19 cellular contexts compared by ENCODE assay signal in the genomic region with DNA sequence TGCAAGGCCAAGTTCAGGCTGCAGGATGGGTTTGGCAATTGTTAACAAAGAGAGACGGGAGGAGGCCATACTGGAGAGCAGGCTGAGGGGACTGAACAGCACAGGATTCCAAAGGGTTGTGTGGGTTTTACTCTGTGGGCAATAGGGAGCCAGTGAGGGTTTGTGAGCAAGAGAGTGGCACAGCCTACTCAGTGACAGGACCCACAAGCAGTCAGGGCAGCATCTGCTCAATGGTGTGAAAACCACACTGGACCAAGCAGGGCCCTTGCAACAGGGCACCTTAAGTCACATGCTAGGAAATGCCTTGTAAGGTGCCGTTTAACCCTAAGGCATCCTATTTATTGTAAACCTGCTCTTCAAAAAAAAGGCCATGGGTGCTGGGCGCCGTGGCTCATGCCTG. TPM values are rescaled to one million over a fixed set of nuclear protein-coding genes. Genes with fewer than 3 reads are reported as not detected.
DNase-seq lines count a peak whose midpoint lies in the region; ATAC-seq, FAIRE-seq and TF ChIP-seq lines count a peak whose summit lies in the region.
"Had no signal": no experiment of that assay in that cellular context is flagged by ENCODE, and none has a peak within 500 bp of the region (broad histone marks: within the 10 kb centered on the region; RNA-seq: fewer than 3 reads in every experiment).

No MANE protein-coding gene starts in this region.

- no peaks in the 10 kb centered on the region; the same call in 1 of the 2 replicates for H3K4me1 ChIP-seq in HEK293 (ENCODE audit: control insufficient read depth, insufficient read depth, low read length)

- H3K36me3 ChIP-seq in HEK293 (ENCODE audit: control insufficient read depth in 2 of 2, insufficient read depth in 1 of 2, low read length in 2 of 2), result no peaks in the 10 kb centered on the region

- H3K4me3 ChIP-seq in HEK293 (ENCODE audit: low read depth, low read length), result no peak overlapping the region

- no peak for ATAC-seq in activated CD8-positive, alpha-beta T cell treated with anti-CD3 and anti-CD28 coated beads, Interleukin-2, amount 10 ng/mL, durations not matched to agents 7 days and 5 days
- ATAC-seq in activated CD8-positive, alpha-beta T cell treated with anti-CD3 and anti-CD28 coated beads for 36 hours, result no peak

- FAIRE-seq in HTR-8/SVneo (lab: Jason Lieb, UNC), result no peak
- FAIRE-seq: astrocyte, G401.6 had no signal

- H3K27ac Mint-ChIP-seq in activated CD8-positive, alpha-beta T cell treated with anti-CD3 and anti-CD28 coated beads, Interleukin-2, amount 10 ng/mL, durations not matched to agents 7 days and 5 days, result peak overlapping the region; percentile 31
- no peak overlapping the region for H3K27ac Mint-ChIP-seq in activated CD8-positive, alpha-beta T cell treated with anti-CD3 and anti-CD28 coated beads for 36 hours
- peak overlapping the region in 3 of 5 experiments; percentile 26 to 46 (median 37) for H3K27ac Mint-ChIP-seq in brain
- H3K27ac Mint-ChIP-seq: type B pancreatic cell had no signal

- intact Hi-C loops in activated CD8-positive, alpha-beta T cell treated with anti-CD3 and anti-CD28 coated beads for 36 hours (cut with micrococcal nuclease), result no loop called here
- intact Hi-C loops in posterior vena cava (cut with DNase I), result no loop called here

- peaks cover 57% of the 10 kb centered on the region for H3K4me1 Mint-ChIP-seq in activated CD8-positive, alpha-beta T cell treated with anti-CD3 and anti-CD28 coated beads, Interleukin-2, amount 10 ng/mL, durations not matched to agents 7 days and 5 days (ENCODE audit: low read depth)
- peaks cover 55% of the 10 kb centered on the region for H3K4me1 Mint-ChIP-seq in activated CD8-positive, alpha-beta T cell treated with anti-CD3 and anti-CD28 coated beads for 36 hours (ENCODE audit: low read depth)
- peaks cover 58% of the 10 kb centered on the region for H3K4me1 Mint-ChIP-seq in brain

- POLR2A ChIA-PET in activated CD8-positive, alpha-beta T cell treated with anti-CD3 and anti-CD28 coated beads, Interleukin-2, amount 10 ng/mL, durations not matched to agents 7 days and 5 days (lab: Charles Lee), result interaction anchor here (1.3 to 3.3 kb wide), 3 partner anchors 14 to 41 kb away, joined by 3 to 22 read pairs (median 6); a partner anchor contains a TSS
- POLR2A ChIA-PET in activated CD8-positive, alpha-beta T cell treated with anti-CD3 and anti-CD28 coated beads for 36 hours (lab: Charles Lee), result interaction anchor here (0.9 to 1.3 kb wide), 3 partner anchors 12 to 50 kb away, joined by 3 to 4 read pairs (median 3); no protein-coding TSS in a partner anchor
- POLR2A ChIA-PET in HEK293 (lab: Yijun Ruan, JAX), result no interaction called here

- H3K9me3 Mint-ChIP-seq in activated CD8-positive, alpha-beta T cell treated with anti-CD3 and anti-CD28 coated beads, Interleukin-2, amount 10 ng/mL, durations not matched to agents 7 days and 5 days (ENCODE audit: insufficient read depth), result peaks cover 7% of the 10 kb centered on the region
- peaks cover 6% of the 10 kb centered on the region for H3K9me3 Mint-ChIP-seq in activated CD8-positive, alpha-beta T cell treated with anti-CD3 and anti-CD28 coated beads for 36 hours
- H3K9me3 Mint-ChIP-seq in brain, result peaks cover 0 to 12% (median 6%) of the 10 kb centered on the region in 5 experiments

- no peak overlapping the region for H3K27ac ChIP-seq in HEK293 (ENCODE audit: extremely low read depth, low read depth, low read length)

- no peak for DNase-seq in activated CD8-positive, alpha-beta T cell treated with anti-CD3 and anti-CD28 coated beads, Interleukin-2, amount 10 ng/mL, durations not matched to agents 7 days and 5 days
- DNase-seq in activated CD8-positive, alpha-beta T cell treated with anti-CD3 and anti-CD28 coated beads for 36 hours, result no peak
- DNase-seq in posterior vena cava (ENCODE audit: low spot score) (peak; percentile 49), HTR-8/SVneo (ENCODE audit: insufficient read length, low spot score) (no peak), Kasumi-1 (lab: John Stamatoyannopoulos, UW) (no peak), NCI-H69 (lab: John Stamatoyannopoulos, UW) (no peak)
- DNase-seq: activated CD4-positive, CD25-positive, alpha-beta regulatory T cell; activated T-cell treated with anti-CD3 and anti-CD28 coated beads, Interleukin-2, amount 50 U/mL, for 1 hour; Calu3; glutamatergic neuron; H7; islet precursor cell; NCI-H2029 treated with DMSO at 0.1 percent for 48 hours; stimulated activated CD4-positive, alpha-beta T cell treated with anti-CD3 and anti-CD28 coated beads, Interleukin-4, amount 100 ng/mL, for 24 hours had no signal

- H3K27me3 Mint-ChIP-seq in activated CD8-positive, alpha-beta T cell treated with anti-CD3 and anti-CD28 coated beads, Interleukin-2, amount 10 ng/mL, durations not matched to agents 7 days and 5 days (ENCODE audit: low read depth), result no peaks in the 10 kb centered on the region
- H3K27me3 Mint-ChIP-seq in activated CD8-positive, alpha-beta T cell treated with anti-CD3 and anti-CD28 coated beads for 36 hours, result no peaks in the 10 kb centered on the region
- H3K27me3 Mint-ChIP-seq in brain, result peaks cover 9% of the 10 kb centered on the region

- H3K9me3 ChIP-seq in HEK293 (ENCODE audit: control insufficient read depth, insufficient read depth, low read depth, low read length), result no peaks in the 10 kb centered on the region

- CTCF ChIA-PET in activated CD8-positive, alpha-beta T cell treated with anti-CD3 and anti-CD28 coated beads, Interleukin-2, amount 10 ng/mL, durations not matched to agents 7 days and 5 days (lab: Charles Lee), result interaction anchor here (0.9 to 1.9 kb wide), 3 partner anchors 29 to 61 kb away, joined by 3 to 6 read pairs (median 3); no protein-coding TSS in a partner anchor
- CTCF ChIA-PET in activated CD8-positive, alpha-beta T cell treated with anti-CD3 and anti-CD28 coated beads for 36 hours (lab: Charles Lee), result interaction anchor here (0.8 to 1.2 kb wide), 2 partner anchors 31 to 33 kb away, joined by 4 read pairs; no protein-coding TSS in a partner anchor
- CTCF ChIA-PET in HEK293 (lab: Yijun Ruan, JAX), result no interaction called here

- no peak for TF ChIP-seq CTCF in activated CD8-positive, alpha-beta T cell treated with anti-CD3 and anti-CD28 coated beads for 36 hours (IDR thresholded peaks at IDR 0.05)
- TF ChIP-seq CTCF in HEK293 (tag by site-specific recombination; IDR thresholded peaks at IDR 0.05), result no peak
- TF ChIP-seq CTCF in brain (conservative IDR thresholded peaks at IDR 0.05), result no peak

- H3K4me3 Mint-ChIP-seq in activated CD8-positive, alpha-beta T cell treated with anti-CD3 and anti-CD28 coated beads, Interleukin-2, amount 10 ng/mL, durations not matched to agents 7 days and 5 days, result no peak overlapping the region
- no peak overlapping the region for H3K4me3 Mint-ChIP-seq in activated CD8-positive, alpha-beta T cell treated with anti-CD3 and anti-CD28 coated beads for 36 hours
- H3K4me3 Mint-ChIP-seq in brain, result no peak overlapping the region
- H3K4me3 Mint-ChIP-seq: type B pancreatic cell had no signal

- peaks cover 56% of the 10 kb centered on the region for H3K36me3 Mint-ChIP-seq in activated CD8-positive, alpha-beta T cell treated with anti-CD3 and anti-CD28 coated beads, Interleukin-2, amount 10 ng/mL, durations not matched to agents 7 days and 5 days (ENCODE audit: low read depth)
- H3K36me3 Mint-ChIP-seq in activated CD8-positive, alpha-beta T cell treated with anti-CD3 and anti-CD28 coated beads for 36 hours (ENCODE audit: low read depth), result peaks cover 29% of the 10 kb centered on the region
- H3K36me3 Mint-ChIP-seq in brain, result no peaks in the 10 kb centered on the region
- H3K36me3 Mint-ChIP-seq: type B pancreatic cell had no signal

TF ChIP-seq in HEK293, 187 proteins besides CTCF, POLR2A, EP300 and RAD21:
- TF ChIP-seq, protein P1, sequence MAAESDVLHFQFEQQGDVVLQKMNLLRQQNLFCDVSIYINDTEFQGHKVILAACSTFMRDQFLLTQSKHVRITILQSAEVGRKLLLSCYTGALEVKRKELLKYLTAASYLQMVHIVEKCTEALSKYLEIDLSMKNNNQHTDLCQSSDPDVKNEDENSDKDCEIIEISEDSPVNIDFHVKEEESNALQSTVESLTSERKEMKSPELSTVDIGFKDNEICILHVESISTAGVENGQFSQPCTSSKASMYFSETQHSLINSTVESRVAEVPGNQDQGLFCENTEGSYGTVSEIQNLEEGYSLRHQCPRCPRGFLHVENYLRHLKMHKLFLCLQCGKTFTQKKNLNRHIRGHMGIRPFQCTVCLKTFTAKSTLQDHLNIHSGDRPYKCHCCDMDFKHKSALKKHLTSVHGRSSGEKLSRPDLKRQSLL (tag by site-specific recombination; IDR thresholded peaks at IDR 0.05), result no peak
- peak; percentile 59; the same call in 1 of the 2 replicates for TF ChIP-seq ZNF16 (tag by site-specific recombination; IDR thresholded peaks at IDR 0.05; ENCODE audit: low read depth)
- TF ChIP-seq, protein P2, sequence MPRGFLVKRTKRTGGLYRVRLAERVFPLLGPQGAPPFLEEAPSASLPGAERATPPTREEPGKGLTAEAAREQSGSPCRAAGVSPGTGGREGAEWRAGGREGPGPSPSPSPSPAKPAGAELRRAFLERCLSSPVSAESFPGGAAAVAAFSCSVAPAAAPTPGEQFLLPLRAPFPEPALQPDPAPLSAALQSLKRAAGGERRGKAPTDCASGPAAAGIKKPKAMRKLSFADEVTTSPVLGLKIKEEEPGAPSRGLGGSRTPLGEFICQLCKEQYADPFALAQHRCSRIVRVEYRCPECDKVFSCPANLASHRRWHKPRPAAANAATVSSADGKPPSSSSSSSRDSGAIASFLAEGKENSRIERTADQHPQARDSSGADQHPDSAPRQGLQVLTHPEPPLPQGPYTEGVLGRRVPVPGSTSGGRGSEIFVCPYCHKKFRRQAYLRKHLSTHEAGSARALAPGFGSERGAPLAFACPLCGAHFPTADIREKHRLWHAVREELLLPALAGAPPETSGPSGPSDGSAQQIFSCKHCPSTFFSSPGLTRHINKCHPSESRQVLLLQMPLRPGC (tag by site-specific recombination; IDR thresholded peaks at IDR 0.05), result no peak
TF ChIP-seq in HEK293: peak in this region for 1.

RNA-seq across cellular contexts. Expression of a gene that starts 22.0 kb away (rescaled TPM):
- 10 to 100 TPM; 91.5 TPM for total RNA-seq in activated CD8-positive, alpha-beta T cell treated with anti-CD3 and anti-CD28 coated beads, Interleukin-2, amount 10 ng/mL, durations not matched to agents 7 days and 5 days
- 10 to 100 TPM; 64.0 to 64.1 TPM for total RNA-seq in activated CD8-positive, alpha-beta T cell treated with anti-CD3 and anti-CD28 coated beads for 36 hours
- polyA plus RNA-seq in brain (ENCODE audit: insufficient read depth, low read depth, low replicate concordance), result 2.0 TPM
- total RNA-seq in posterior vena cava, result 10 to 100 TPM; 35.7 to 40.0 TPM

RNA-seq across cellular contexts. Expression of a gene that starts 40.4 kb away (rescaled TPM):
- 10 to 100 TPM; 52.8 to 54.6 TPM for total RNA-seq in activated CD8-positive, alpha-beta T cell treated with anti-CD3 and anti-CD28 coated beads, Interleukin-2, amount 10 ng/mL, durations not matched to agents 7 days and 5 days
- total RNA-seq in activated CD8-positive, alpha-beta T cell treated with anti-CD3 and anti-CD28 coated beads for 36 hours, result 10 to 100 TPM; 47.3 to 47.8 TPM
- polyA plus RNA-seq in brain (ENCODE audit: insufficient read depth, low read depth, low replicate concordance), result 109 TPM
- total RNA-seq in posterior vena cava, result 10 to 100 TPM; 21.7 to 25.6 TPM
